26 cellular contexts compared by ENCODE assay signal in the genomic region with DNA sequence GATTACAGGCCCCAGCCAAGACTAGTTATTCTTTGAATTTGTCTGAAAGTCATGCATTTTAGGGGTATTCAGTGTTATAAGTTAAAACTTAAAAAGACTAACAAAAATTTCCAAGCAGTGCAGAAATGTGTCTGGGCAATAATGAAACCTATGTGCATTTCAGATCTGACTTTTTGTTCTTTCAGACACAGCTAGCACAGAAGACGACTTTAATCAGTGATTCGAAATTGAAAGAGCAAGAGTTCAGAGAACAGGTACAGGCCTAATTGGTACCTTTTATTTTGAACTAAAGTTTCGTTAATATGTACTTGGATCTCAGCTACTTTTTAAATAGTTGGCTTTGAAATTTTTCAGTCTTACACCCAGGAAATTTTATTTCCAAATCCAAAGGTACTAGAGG.
DNase-seq lines count a peak whose midpoint lies in the region; ATAC-seq, FAIRE-seq and TF ChIP-seq lines count a peak whose summit lies in the region.
"Had no signal": no experiment of that assay in that cellular context is flagged by ENCODE, and none has a peak within 500 bp of the region (broad histone marks: within the 10 kb centered on the region; RNA-seq: fewer than 3 reads in every experiment).

No MANE protein-coding gene starts in this region.

- TF ChIP-seq POLR2A in right lobe of liver (IDR thresholded peaks at IDR 0.05) (no peak), HepG2 (IDR thresholded peaks at IDR 0.05; ENCODE audit: insufficient read depth in 1 of 2, low read depth in 2 of 2, low read length in 2 of 2) (no peak)

- H3K9me3 ChIP-seq in right lobe of liver (no peaks in the 10 kb centered on the region), HepG2 (ENCODE audit: low read length) (no peaks in the 10 kb centered on the region), T-helper 17 cell (ENCODE audit: control insufficient read depth, low read length, poor library complexity, severe bottlenecking) (no peaks in the 10 kb centered on the region)
- H3K9me3 ChIP-seq: A549, BE2C had no signal

- H3K4me1 ChIP-seq in right lobe of liver (peaks cover 0 to 36% (median 11%) of the 10 kb centered on the region in 4 donors), HepG2 (ENCODE audit: insufficient read depth, low read length) (no peaks in the 10 kb centered on the region)
- H3K4me1 ChIP-seq: A549; BE2C; BLaER1 treated with 17β-estradiol and CSF1 and Interleukin-3, amounts not matched to agents 10 nM and 100 nM had no signal

- no peak overlapping the region for H2AFZ ChIP-seq in HepG2 (ENCODE audit: low read length)
- H2AFZ ChIP-seq: GM23248 had no signal

- H3K36me3 ChIP-seq in right lobe of liver (peaks cover 0 to 36% (median 22%) of the 10 kb centered on the region in 4 donors), HepG2 (replicated peaks in 1 of 2; ENCODE audit: control insufficient read depth in 1 of 2, insufficient read depth in 2 of 2, low read length in 2 of 2) (peaks cover 9 to 85% of the 10 kb centered on the region in 2 experiments)

- H3K4me3 Mint-ChIP-seq in T-helper 17 cell = no peak overlapping the region
- no peak overlapping the region for H3K4me3 Mint-ChIP-seq in WTC11
- H3K4me3 Mint-ChIP-seq: CD14-positive monocyte; CD4-positive, alpha-beta T cell; CD8-positive, alpha-beta memory T cell had no signal

- intact Hi-C loops in right lobe of liver (cut with DNase I) (no loop called here), HepG2 (cut with micrococcal nuclease; ENCODE audit: unreplicated experiment) (no loop called here)

- H3K27ac Mint-ChIP-seq in T-helper 17 cell (peak overlapping the region; percentile 91), WTC11 (no peak overlapping the region)
- H3K27ac Mint-ChIP-seq: CD14-positive monocyte; CD4-positive, alpha-beta T cell had no signal

- ATAC-seq in right lobe of liver (peak; percentile 23 to 49 (median 34)), HepG2 (no peak), T-helper 17 cell (no peak), left lobe of liver (peak; percentile 56), WTC11 (no peak)
- ATAC-seq: A549, GM12878 had no signal

- no peak overlapping the region for H3K4me3 ChIP-seq in right lobe of liver
- H3K4me3 ChIP-seq in HepG2 (replicated peaks in 1 of 3; ENCODE audit: insufficient read depth in 1 of 3, low read depth in 2 of 3, low read length in 3 of 3) = no peak overlapping the region
- H3K4me3 ChIP-seq: A549; BLaER1 treated with 17β-estradiol and CSF1 and Interleukin-3, amounts not matched to agents 10 nM and 100 nM; GM12878; GM23248 had no signal

- no peaks in the 10 kb centered on the region for H3K27me3 Mint-ChIP-seq in T-helper 17 cell
- no peaks in the 10 kb centered on the region for H3K27me3 Mint-ChIP-seq in WTC11 (ENCODE audit: low read depth)
- H3K27me3 Mint-ChIP-seq: CD4-positive, alpha-beta T cell; CD8-positive, alpha-beta memory T cell had no signal

- POLR2A ChIA-PET in HepG2 (lab: Yijun Ruan, JAX) = no interaction called here
- POLR2A ChIA-PET in WTC11 (lab: Charles Lee) = no interaction called here

- TF ChIP-seq EP300 in HepG2 (IDR thresholded peaks at IDR 0.05; ENCODE audit: low read depth in 2 of 2, low read length in 2 of 2) = no peak
- TF ChIP-seq EP300 in HepG2 (CRISPR knock-in tag; IDR thresholded peaks at IDR 0.05; ENCODE audit: borderline replicate concordance) = no peak

- BruUV-seq in HepG2 (replicated peaks; lab: Mats Ljungman, UMichigan) = no TSS peak

- TF ChIP-seq RAD21 in HepG2 (CRISPR knock-in tag; IDR thresholded peaks at IDR 0.05) = no peak

- no peaks in the 10 kb centered on the region for H3K79me2 ChIP-seq in HepG2 (ENCODE audit: insufficient read depth, low read length)

- H3K36me3 Mint-ChIP-seq in T-helper 17 cell (ENCODE audit: low read depth) (peaks cover 9% of the 10 kb centered on the region), WTC11 (peaks cover 62% of the 10 kb centered on the region)

- H3K9me3 Mint-ChIP-seq in WTC11 = no peaks in the 10 kb centered on the region
- H3K9me3 Mint-ChIP-seq: CD14-positive monocyte; CD4-positive, alpha-beta T cell had no signal

- H4K20me1 ChIP-seq in HepG2 (ENCODE audit: insufficient read depth, low read length) = no peaks in the 10 kb centered on the region
- H4K20me1 ChIP-seq: BLaER1 treated with 17β-estradiol and CSF1 and Interleukin-3, amounts not matched to agents 10 nM and 100 nM had no signal

- 29% methylated on average over 3 of the region's 3 CpGs for WGBS in right lobe of liver (ENCODE audit: insufficient coverage, low coverage, low lambda C conversion rate, missing lambda C conversion rate)
- 95% methylated on average over 3 of the region's 3 CpGs for WGBS in HepG2 (ENCODE audit: low lambda C conversion rate)

- in situ Hi-C loops in HepG2 (cut with HindIII; ENCODE audit: extremely low pct_ligation_motif_present, low pct_unique_long_range_greater_than_20kb) = no loop called here

- H3K27me3 ChIP-seq in right lobe of liver (no peaks in the 10 kb centered on the region), HepG2 (ENCODE audit: control insufficient read depth in 1 of 2, insufficient read depth in 2 of 2, low read length in 2 of 2) (no peaks in the 10 kb centered on the region)
- H3K27me3 ChIP-seq: BE2C; BLaER1 treated with 17β-estradiol and CSF1 and Interleukin-3, amounts not matched to agents 10 nM and 100 nM had no signal

- TF ChIP-seq CTCF in right lobe of liver (IDR thresholded peaks at IDR 0.05) (no peak), HepG2 (CRISPR knock-in tag; IDR thresholded peaks at IDR 0.05) (no peak), WTC11 (IDR thresholded peaks at IDR 0.05) (no peak)

- FAIRE-seq in HepG2 (lab: Jason Lieb, UNC) = no peak
- FAIRE-seq: A549, D721Med, GM12878, GM18507, H1 had no signal

- H3K4me1 Mint-ChIP-seq in T-helper 17 cell (peaks cover 2% of the 10 kb centered on the region), WTC11 (no peaks in the 10 kb centered on the region)

- H3K9ac ChIP-seq in HepG2 (ENCODE audit: insufficient read depth, low read depth, low read length) = no peak overlapping the region
- H3K9ac ChIP-seq: BLaER1 treated with 17β-estradiol and CSF1 and Interleukin-3, amounts not matched to agents 10 nM and 100 nM; GM23248 had no signal

- CTCF ChIA-PET in HepG2 (lab: Yijun Ruan, JAX; ENCODE audit: low intra/inter-chr PET ratio, low total read pairs) (no interaction called here), WTC11 (lab: Charles Lee) (no interaction called here)

- no peak for DNase-seq in right lobe of liver
- DNase-seq in HepG2 (ENCODE audit: low spot score) = no peak
- DNase-seq in T-helper 17 cell = no peak
- DNase-seq in left lobe of liver (ENCODE audit: low spot score) = no peak
- DNase-seq in NCI-H1436 (lab: John Stamatoyannopoulos, UW) = no peak
- no peak for DNase-seq in WTC11 (ENCODE audit: low spot score)
- DNase-seq: 8988T; ACHN; AML-193; BE2C; CD4-positive, alpha-beta T cell; CD8-positive, alpha-beta memory T cell; DMS 273 treated with DMSO at 0.1 percent for 48 hours; DMS79; EL; GDM1; GM23248; H7; HCEC 1CT had no signal

- no peak overlapping the region for H3K4me2 ChIP-seq in HepG2 (ENCODE audit: low read depth, low read length)
- H3K4me2 ChIP-seq: A549; BLaER1 treated with 17β-estradiol and CSF1 and Interleukin-3, amounts not matched to agents 10 nM and 100 nM had no signal

- peak overlapping the region in 2 of 3 donors; percentile 12 to 64 for H3K27ac ChIP-seq in right lobe of liver
- H3K27ac ChIP-seq in HepG2 (ENCODE audit: extremely low read length, insufficient read depth, low read length) = no peak overlapping the region
- H3K27ac ChIP-seq: A549; BLaER1 treated with 17β-estradiol and CSF1 and Interleukin-3, amounts not matched to agents 10 nM and 100 nM; GM23248 had no signal

TF ChIP-seq in HepG2, 621 proteins besides CTCF, POLR2A, EP300 and RAD21 (continues in another document):
- TF ChIP-seq ZFP82 (CRISPR knock-in tag; IDR thresholded peaks at IDR 0.05; ENCODE audit: borderline replicate concordance) (no peak), SALL2 (CRISPR knock-in tag; IDR thresholded peaks at IDR 0.05) (no peak), ZNF235 (CRISPR knock-in tag; IDR thresholded peaks at IDR 0.05; ENCODE audit: borderline replicate concordance) (no peak), TEAD2 (CRISPR knock-in tag; IDR thresholded peaks at IDR 0.05) (no peak), SMAD1 (CRISPR knock-in tag; IDR thresholded peaks at IDR 0.05; ENCODE audit: borderline replicate concordance, low read depth) (no peak), MATR3 (CRISPR knock-in tag; IDR thresholded peaks at IDR 0.05) (no peak), PAX8 (CRISPR knock-in tag; IDR thresholded peaks at IDR 0.05; ENCODE audit: borderline replicate concordance) (no peak), PCBP1 (IDR thresholded peaks at IDR 0.05; ENCODE audit: borderline replicate concordance, low read depth, low read length) (no peak), GTF3A (CRISPR knock-in tag; conservative IDR thresholded peaks at IDR 0.05) (no peak)
- TF ChIP-seq, protein P1, sequence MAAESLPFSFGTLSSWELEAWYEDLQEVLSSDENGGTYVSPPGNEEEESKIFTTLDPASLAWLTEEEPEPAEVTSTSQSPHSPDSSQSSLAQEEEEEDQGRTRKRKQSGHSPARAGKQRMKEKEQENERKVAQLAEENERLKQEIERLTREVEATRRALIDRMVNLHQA (CRISPR knock-in tag; IDR thresholded peaks at IDR 0.05) = no peak

TF ChIP-seq in WTC11, 78 proteins besides CTCF, POLR2A, EP300 and RAD21 (continues in another document):
- TF ChIP-seq, protein P2, sequence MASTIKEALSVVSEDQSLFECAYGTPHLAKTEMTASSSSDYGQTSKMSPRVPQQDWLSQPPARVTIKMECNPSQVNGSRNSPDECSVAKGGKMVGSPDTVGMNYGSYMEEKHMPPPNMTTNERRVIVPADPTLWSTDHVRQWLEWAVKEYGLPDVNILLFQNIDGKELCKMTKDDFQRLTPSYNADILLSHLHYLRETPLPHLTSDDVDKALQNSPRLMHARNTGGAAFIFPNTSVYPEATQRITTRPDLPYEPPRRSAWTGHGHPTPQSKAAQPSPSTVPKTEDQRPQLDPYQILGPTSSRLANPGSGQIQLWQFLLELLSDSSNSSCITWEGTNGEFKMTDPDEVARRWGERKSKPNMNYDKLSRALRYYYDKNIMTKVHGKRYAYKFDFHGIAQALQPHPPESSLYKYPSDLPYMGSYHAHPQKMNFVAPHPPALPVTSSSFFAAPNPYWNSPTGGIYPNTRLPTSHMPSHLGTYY (CRISPR knock-in tag; IDR thresholded peaks at IDR 0.05) = no peak
- TF ChIP-seq, protein P3, sequence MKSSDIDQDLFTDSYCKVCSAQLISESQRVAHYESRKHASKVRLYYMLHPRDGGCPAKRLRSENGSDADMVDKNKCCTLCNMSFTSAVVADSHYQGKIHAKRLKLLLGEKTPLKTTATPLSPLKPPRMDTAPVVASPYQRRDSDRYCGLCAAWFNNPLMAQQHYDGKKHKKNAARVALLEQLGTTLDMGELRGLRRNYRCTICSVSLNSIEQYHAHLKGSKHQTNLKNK (CRISPR knock-in tag; IDR thresholded peaks at IDR 0.05) = no peak
- TF ChIP-seq, protein P4, sequence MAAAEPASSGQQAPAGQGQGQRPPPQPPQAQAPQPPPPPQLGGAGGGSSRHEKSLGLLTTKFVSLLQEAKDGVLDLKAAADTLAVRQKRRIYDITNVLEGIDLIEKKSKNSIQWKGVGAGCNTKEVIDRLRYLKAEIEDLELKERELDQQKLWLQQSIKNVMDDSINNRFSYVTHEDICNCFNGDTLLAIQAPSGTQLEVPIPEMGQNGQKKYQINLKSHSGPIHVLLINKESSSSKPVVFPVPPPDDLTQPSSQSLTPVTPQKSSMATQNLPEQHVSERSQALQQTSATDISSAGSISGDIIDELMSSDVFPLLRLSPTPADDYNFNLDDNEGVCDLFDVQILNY (CRISPR knock-in tag; IDR thresholded peaks at IDR 0.05) = no peak
- TF ChIP-seq ZNF138 (CRISPR knock-in tag; conservative IDR thresholded peaks at IDR 0.05) = no peak

Comparison
In these comparisons a context has a peak if more than half of its experiments do, and no peak if none do; other contexts are left out.
1. ATAC-seq: peak in right lobe of liver (4 of 4) and left lobe of liver (single experiment); none in HepG2 (single experiment), T-helper 17 cell (single experiment) and WTC11 (single experiment).